ENCODE assay signal across 9 cellular contexts in the genomic region with DNA sequence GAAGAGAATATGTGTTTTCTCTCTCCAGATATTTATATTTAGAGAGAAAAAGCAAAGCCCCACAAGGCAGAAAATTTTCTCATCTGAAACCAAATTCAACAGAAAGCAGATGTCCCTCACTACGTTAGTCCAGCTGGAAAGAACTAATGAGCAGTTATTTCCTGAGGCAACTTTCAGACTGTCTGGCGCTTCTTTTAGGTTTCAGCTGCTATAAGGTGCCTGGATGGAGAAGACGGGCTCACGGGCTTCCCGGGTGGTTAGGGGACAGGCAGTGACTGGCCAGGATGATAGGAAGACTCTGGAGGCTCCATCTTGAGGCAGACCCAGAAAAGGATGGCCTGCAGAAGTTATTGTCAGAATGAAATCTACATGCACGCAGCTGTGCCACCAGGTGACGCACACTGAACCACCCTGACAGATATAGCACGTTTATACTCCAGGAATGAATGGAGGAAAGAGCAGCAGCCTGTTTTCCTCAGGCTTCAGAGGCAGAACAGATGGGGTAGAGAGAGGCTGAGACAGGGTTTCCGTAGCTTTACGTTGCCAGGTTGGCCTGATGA. TPM values are rescaled to one million over a fixed set of nuclear protein-coding genes. Genes with fewer than 3 reads are reported as not detected.
A peak's percentile ranks its signal among the peaks of the same experiment; 100 is the strongest.
DNase-seq lines count a peak whose midpoint lies in the region; ATAC-seq and TF ChIP-seq lines count a peak whose summit lies in the region.
"Had no signal": no experiment of that assay in that cellular context is flagged by ENCODE, and none has a peak within 500 bp of the region (broad histone marks: within the 10 kb centered on the region; RNA-seq: fewer than 3 reads in every experiment).

No MANE protein-coding gene starts in this region.

- no peak overlapping the region for H3K23ac ChIP-seq in mesenchymal stem cell (ENCODE audit: low read length in 2 of 2)

- no peaks in the 10 kb centered on the region for H3K4me1 ChIP-seq in mesenchymal stem cell (ENCODE audit: control insufficient read depth, insufficient read depth, low read depth, low read length)

- POLR2A ChIA-PET in activated CD8-positive, alpha-beta T cell treated with anti-CD3 and anti-CD28 coated beads, Interleukin-2, amount 10 ng/mL, durations not matched to agents 7 days and 5 days (lab: Charles Lee): no interaction called here

- WGBS in mesenchymal stem cell: 78% methylated on average over 10 of the region's 10 CpGs

- no peak overlapping the region for H4K91ac ChIP-seq in mesenchymal stem cell (ENCODE audit: low read length)

- peak; percentile 32 for TF ChIP-seq CTCF in GM12873 (IDR thresholded peaks at IDR 0.05; ENCODE audit: insufficient read depth, low read depth, low read length, missing control alignments)

- no peak overlapping the region for H2BK5ac ChIP-seq in mesenchymal stem cell (ENCODE audit: low read depth, low read length, poor library complexity, severe bottlenecking)

- H3K36me3 Mint-ChIP-seq in activated CD8-positive, alpha-beta T cell treated with anti-CD3 and anti-CD28 coated beads, Interleukin-2, amount 10 ng/mL, durations not matched to agents 7 days and 5 days (ENCODE audit: low read depth): no peaks in the 10 kb centered on the region

- no peaks in the 10 kb centered on the region for H3K79me1 ChIP-seq in mesenchymal stem cell (replicated peaks; ENCODE audit: low read length, poor library complexity, severe bottlenecking)

- H3K4me1 Mint-ChIP-seq in activated CD8-positive, alpha-beta T cell treated with anti-CD3 and anti-CD28 coated beads, Interleukin-2, amount 10 ng/mL, durations not matched to agents 7 days and 5 days (ENCODE audit: low read depth): no peaks in the 10 kb centered on the region
- H3K4me1 Mint-ChIP-seq: central memory CD8-positive, alpha-beta T cell had no signal

- DNase-seq in NCI-H82 (lab: John Stamatoyannopoulos, UW): peak; percentile 74
- DNase-seq in mesenchymal stem cell: no peak
- DNase-seq in activated CD8-positive, alpha-beta T cell treated with anti-CD3 and anti-CD28 coated beads, Interleukin-2, amount 10 ng/mL, durations not matched to agents 7 days and 5 days: no peak
- DNase-seq in GDM1 (lab: John Stamatoyannopoulos, UW): no peak
- DNase-seq in HuH-7.5 (ENCODE audit: low spot score): no peak
- DNase-seq in mucosa of gallbladder (ENCODE audit: low spot score): no peak

- no peak overlapping the region for H3K14ac ChIP-seq in mesenchymal stem cell (ENCODE audit: low read length in 2 of 2)

- no peak overlapping the region for H2AFZ ChIP-seq in mesenchymal stem cell (ENCODE audit: low read depth, low read length)

- H3K27me3 ChIP-seq in mesenchymal stem cell (ENCODE audit: control insufficient read depth in 1 of 2, insufficient read depth in 1 of 2, low read length in 2 of 2): peaks cover 17 to 37% of the 10 kb centered on the region in 2 experiments

- no peak overlapping the region for H3K27ac Mint-ChIP-seq in activated CD8-positive, alpha-beta T cell treated with anti-CD3 and anti-CD28 coated beads, Interleukin-2, amount 10 ng/mL, durations not matched to agents 7 days and 5 days

- H3K4me3 ChIP-seq in mesenchymal stem cell (ENCODE audit: insufficient read depth in 1 of 2, low read depth in 1 of 2, low read length in 2 of 2): no peak overlapping the region

- H3K4me2 ChIP-seq in mesenchymal stem cell (ENCODE audit: low read length, poor library complexity, severe bottlenecking): no peak overlapping the region

- H3K18ac ChIP-seq in mesenchymal stem cell (ENCODE audit: low read depth in 1 of 2, low read length in 2 of 2): no peak overlapping the region

- H3K9me3 ChIP-seq in mesenchymal stem cell (ENCODE audit: control insufficient read depth, low read length): no peaks in the 10 kb centered on the region

- peaks cover 10% of the 10 kb centered on the region for H3K27me3 Mint-ChIP-seq in activated CD8-positive, alpha-beta T cell treated with anti-CD3 and anti-CD28 coated beads, Interleukin-2, amount 10 ng/mL, durations not matched to agents 7 days and 5 days (ENCODE audit: low read depth)

- no peak overlapping the region for H3K4ac ChIP-seq in mesenchymal stem cell (ENCODE audit: low read depth in 1 of 2, low read length in 2 of 2)

- no peaks in the 10 kb centered on the region for H3K36me3 ChIP-seq in mesenchymal stem cell (ENCODE audit: control insufficient read depth in 1 of 2, insufficient read depth in 2 of 2, low read depth in 1 of 2, low read length in 2 of 2)

- no peak overlapping the region for H4K8ac ChIP-seq in mesenchymal stem cell (ENCODE audit: low read length)

- no peak overlapping the region for H2BK15ac ChIP-seq in mesenchymal stem cell (ENCODE audit: low read depth, poor library complexity, severe bottlenecking)

- ATAC-seq in GM21576 (IDR thresholded peaks at IDR 0.05; ENCODE audit: unreplicated experiment): peak; percentile 75
- ATAC-seq in activated CD8-positive, alpha-beta T cell treated with anti-CD3 and anti-CD28 coated beads, Interleukin-2, amount 10 ng/mL, durations not matched to agents 7 days and 5 days: no peak

- H3K9ac ChIP-seq in mesenchymal stem cell (ENCODE audit: low read length): peak overlapping the region; percentile 58

- H2AK5ac ChIP-seq in mesenchymal stem cell (ENCODE audit: low read length, severe bottlenecking): no peak overlapping the region

- no peak overlapping the region for H2BK12ac ChIP-seq in mesenchymal stem cell (ENCODE audit: low read length in 2 of 2)

- no peak overlapping the region for H3K4me3 Mint-ChIP-seq in activated CD8-positive, alpha-beta T cell treated with anti-CD3 and anti-CD28 coated beads, Interleukin-2, amount 10 ng/mL, durations not matched to agents 7 days and 5 days
- H3K4me3 Mint-ChIP-seq: central memory CD8-positive, alpha-beta T cell had no signal

- no peak overlapping the region for H2BK120ac ChIP-seq in mesenchymal stem cell (ENCODE audit: low read depth, low read length)

- CTCF ChIA-PET in activated CD8-positive, alpha-beta T cell treated with anti-CD3 and anti-CD28 coated beads, Interleukin-2, amount 10 ng/mL, durations not matched to agents 7 days and 5 days (lab: Charles Lee): interaction anchor here (1.2 kb wide), 1 partner anchor 29 kb away, joined by 5 read pairs; no protein-coding TSS in a partner anchor

- no peaks in the 10 kb centered on the region for H3K9me3 Mint-ChIP-seq in activated CD8-positive, alpha-beta T cell treated with anti-CD3 and anti-CD28 coated beads, Interleukin-2, amount 10 ng/mL, durations not matched to agents 7 days and 5 days (ENCODE audit: insufficient read depth)
- H3K9me3 Mint-ChIP-seq: central memory CD8-positive, alpha-beta T cell had no signal

- no peak overlapping the region for H3K27ac ChIP-seq in mesenchymal stem cell (ENCODE audit: low read length, poor library complexity, severe bottlenecking)

RNA-seq across cellular contexts. Expression of gene MRPL35, which starts 50.7 kb away (rescaled TPM):
- 35.3 TPM for polyA plus RNA-seq in mesenchymal stem cell (2013, experiment 1 of 2)
- 39.0 TPM for polyA plus RNA-seq in mesenchymal stem cell (2013, experiment 2 of 2)
- total RNA-seq in activated CD8-positive, alpha-beta T cell treated with anti-CD3 and anti-CD28 coated beads, Interleukin-2, amount 10 ng/mL, durations not matched to agents 7 days and 5 days: 10 to 100 TPM; 55.7 to 58.4 TPM
- 39.5 TPM for total RNA-seq in mucosa of gallbladder

RNA-seq across cellular contexts. Expression of gene IMMT, which starts 54.7 kb away (rescaled TPM):
- polyA plus RNA-seq in mesenchymal stem cell (2013, experiment 1 of 2): 77.0 TPM
- 76.1 TPM for polyA plus RNA-seq in mesenchymal stem cell (2013, experiment 2 of 2)
- 100 to 1,000 TPM; 126 to 132 TPM for total RNA-seq in activated CD8-positive, alpha-beta T cell treated with anti-CD3 and anti-CD28 coated beads, Interleukin-2, amount 10 ng/mL, durations not matched to agents 7 days and 5 days
- 74.7 TPM for total RNA-seq in mucosa of gallbladder
